ENCODE assay signal across 1 cellular context in genomic region chr10:132382231-132382922, GRCh38.
TF ChIP-seq lines count a peak whose summit lies in the region.

No MANE protein-coding gene starts in this region.

TF ChIP-seq in K562, 482 proteins besides CTCF, POLR2A, EP300 and RAD21 (continued from another document):
- no peak for TF ChIP-seq ZNF318 (IDR thresholded peaks at IDR 0.05; ENCODE audit: borderline replicate concordance in 1 of 2, low read depth in 1 of 2)
- TF ChIP-seq ZSCAN32 (CRISPR knock-in tag; IDR thresholded peaks at IDR 0.05) = no peak
- no peak for TF ChIP-seq GATAD2A (IDR thresholded peaks at IDR 0.05)
- no peak for TF ChIP-seq MAFF (IDR thresholded peaks at IDR 0.05; ENCODE audit: low read length)
- no peak for TF ChIP-seq ZNF445 (CRISPR knock-in tag; IDR thresholded peaks at IDR 0.05; ENCODE audit: low read depth)
- no peak for TF ChIP-seq ZNF324 (CRISPR knock-in tag; IDR thresholded peaks at IDR 0.05)
- no peak for TF ChIP-seq KLF6 (CRISPR knock-in tag; IDR thresholded peaks at IDR 0.05; ENCODE audit: borderline replicate concordance)
- TF ChIP-seq RBM22 (IDR thresholded peaks at IDR 0.05; ENCODE audit: low read depth, low read length, poor library complexity, severe bottlenecking) = no peak
- TF ChIP-seq FOSL1 (tag; conservative IDR thresholded peaks at IDR 0.05) = no peak
- no peak for TF ChIP-seq DMBX1 (CRISPR knock-in tag; IDR thresholded peaks at IDR 0.05; ENCODE audit: borderline replicate concordance)
- TF ChIP-seq ZFP36 (IDR thresholded peaks at IDR 0.05; ENCODE audit: low read depth, low read length, partially characterized antibody) = no peak
- TF ChIP-seq NKRF (IDR thresholded peaks at IDR 0.05; ENCODE audit: borderline replicate concordance) = no peak
- no peak for TF ChIP-seq ZKSCAN8 (CRISPR knock-in tag; IDR thresholded peaks at IDR 0.05)
- no peak for TF ChIP-seq KHSRP (IDR thresholded peaks at IDR 0.05)
- TF ChIP-seq CREB1 (IDR thresholded peaks at IDR 0.05) = no peak
- TF ChIP-seq CREB1 (CRISPR knock-in tag; IDR thresholded peaks at IDR 0.05) = no peak
- no peak for TF ChIP-seq NR2F6 (CRISPR knock-in tag; IDR thresholded peaks at IDR 0.05)
